ENCODE assay signal across 13 cellular contexts in the genomic region with DNA sequence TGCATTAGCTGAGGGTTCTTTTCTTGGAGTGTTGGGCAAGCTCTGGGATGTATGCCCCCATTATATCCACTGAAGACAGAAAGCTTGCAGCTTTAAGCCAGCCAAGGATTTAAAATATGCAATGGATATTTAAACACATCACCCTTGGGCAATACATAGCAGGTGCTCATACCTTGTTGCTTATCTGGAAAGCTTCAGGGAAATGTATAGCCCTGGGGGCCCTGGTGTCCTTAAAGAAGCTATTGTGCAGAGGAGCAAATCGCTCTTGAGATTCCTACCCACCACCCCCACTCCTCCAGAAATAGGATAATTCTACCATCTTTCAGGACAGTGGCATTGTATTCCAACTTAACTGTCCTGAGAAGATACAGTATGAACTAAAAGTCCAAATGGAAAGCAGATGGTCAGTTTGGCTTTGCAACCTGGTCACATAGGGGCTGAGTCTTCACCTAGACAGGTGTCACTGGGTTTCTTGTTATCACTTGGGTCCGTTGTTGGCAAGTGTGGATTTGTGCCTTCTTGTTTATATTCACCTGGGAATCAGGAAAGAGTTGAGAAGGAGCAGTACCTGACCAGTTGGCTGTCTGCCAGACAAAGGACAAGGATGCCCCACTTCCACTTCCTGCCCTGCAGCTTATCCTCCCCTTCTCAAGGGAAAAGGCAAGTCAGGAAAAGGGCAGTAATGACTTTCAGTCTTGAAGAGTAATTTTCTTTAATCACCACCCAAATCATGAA. TPM values are rescaled to one million over a fixed set of nuclear protein-coding genes. Genes with fewer than 3 reads are reported as not detected.
DNase-seq lines count a peak whose midpoint lies in the region; ATAC-seq and TF ChIP-seq lines count a peak whose summit lies in the region.
"Had no signal": no experiment of that assay in that cellular context is flagged by ENCODE, and none has a peak within 500 bp of the region (broad histone marks: within the 10 kb centered on the region; RNA-seq: fewer than 3 reads in every experiment).

No MANE protein-coding gene starts in this region.

- intact Hi-C loops in esophagus muscularis mucosa (cut with DNase I) (no loop called here), stomach (cut with DNase I; ENCODE audit: low total_unique reads) (no loop called here)

- H3K36me3 Mint-ChIP-seq in T-helper 17 cell (ENCODE audit: low read depth), result no peaks in the 10 kb centered on the region

- peak overlapping the region in 3 of 4 donors; percentile 8 to 35 (median 21) for H3K27ac ChIP-seq in esophagus muscularis mucosa (replicated peaks in 1 of 4)
- peak overlapping the region in 3 of 5 donors; percentile 2 to 67 (median 25) for H3K27ac ChIP-seq in stomach

- TF ChIP-seq CTCF in esophagus muscularis mucosa (IDR thresholded peaks at IDR 0.05) (no peak), stomach (IDR thresholded peaks at IDR 0.05) (no peak)

- H3K9me3 ChIP-seq in esophagus muscularis mucosa, result no peaks in the 10 kb centered on the region
- H3K9me3 ChIP-seq in stomach, result no peaks in the 10 kb centered on the region
- H3K9me3 ChIP-seq in T-helper 17 cell (ENCODE audit: control insufficient read depth, low read length, poor library complexity, severe bottlenecking), result no peaks in the 10 kb centered on the region

- peaks cover 5% of the 10 kb centered on the region for H3K27me3 Mint-ChIP-seq in T-helper 17 cell

- no peak for ATAC-seq in HG03439 (IDR thresholded peaks at IDR 0.05; ENCODE audit: unreplicated experiment)
- ATAC-seq in T-helper 17 cell, result no peak
- ATAC-seq: stimulated activated naive CD8-positive, alpha-beta T cell treated with anti-CD3 and anti-CD28 coated beads, Interleukin-15, amount 100 ng/mL, for 72 hours had no signal

- peaks cover 9% of the 10 kb centered on the region for H3K4me1 Mint-ChIP-seq in T-helper 17 cell

- no peak overlapping the region for H3K27ac Mint-ChIP-seq in T-helper 17 cell

- 68% methylated on average over 2 of the region's 2 CpGs for WGBS in esophagus muscularis mucosa
- 37 to 60% (median 41%) methylated on average over 2 of the region's 2 CpGs for WGBS in stomach, 5 donors

- H3K27me3 ChIP-seq in esophagus muscularis mucosa (no peaks in the 10 kb centered on the region), stomach (no peaks in the 10 kb centered on the region)

- H3K4me3 ChIP-seq in esophagus muscularis mucosa (peak overlapping the region in 2 of 4 donors; percentile 41 to 47), stomach (no peak overlapping the region)

- peak; percentile 42 for DNase-seq in NCI-H748 (lab: John Stamatoyannopoulos, UW; ENCODE audit: unreplicated experiment)
- no peak for DNase-seq in NCI-H748 treated with DMSO at 0.1 percent for 48 hours (lab: John Stamatoyannopoulos, UW)
- peak; percentile 66 for DNase-seq in NCI-H510A treated with DMSO at 0.1 percent for 48 hours (lab: John Stamatoyannopoulos, UW)
- DNase-seq in esophagus muscularis mucosa (ENCODE audit: extremely low spot score), result peak; percentile 34
- no peak for DNase-seq in stomach
- no peak for DNase-seq in iPS-NIHi7 (ENCODE audit: extremely low spot score)
- DNase-seq in T-helper 17 cell, result no peak
- DNase-seq: H9; occipital lobe; stimulated activated CD4-positive, alpha-beta T cell treated with anti-CD3 and anti-CD28 coated beads, Interleukin-1b, Interleukin-23, amount 100 ng/mL, for 48 hours had no signal

- TF ChIP-seq EP300 in esophagus muscularis mucosa (IDR thresholded peaks at IDR 0.05) (no peak), stomach (IDR thresholded peaks at IDR 0.05) (no peak)

- TF ChIP-seq POLR2A in esophagus muscularis mucosa (IDR thresholded peaks at IDR 0.05; ENCODE audit: low read depth) (no peak), stomach (IDR thresholded peaks at IDR 0.05) (no peak)

- H3K36me3 ChIP-seq in esophagus muscularis mucosa, result no peaks in the 10 kb centered on the region
- no peaks in the 10 kb centered on the region for H3K36me3 ChIP-seq in stomach

- H3K4me3 Mint-ChIP-seq in T-helper 17 cell, result no peak overlapping the region

- peaks cover 22 to 38% (median 34%) of the 10 kb centered on the region in 4 donors for H3K4me1 ChIP-seq in esophagus muscularis mucosa
- peaks cover 32 to 56% (median 49%) of the 10 kb centered on the region in 4 donors for H3K4me1 ChIP-seq in stomach

RNA-seq across cellular contexts. Expression of a gene that starts 3.4 kb away (rescaled TPM):
- total RNA-seq in esophagus muscularis mucosa (under 1 TPM in 1 of 4 donors, not detected in 3; 0.11 TPM), stomach (10 to 100 TPM in 1 of 5 donors, 1 to 10 TPM in 2, not detected in 2; 1.4 to 19.4 (median 2.8) TPM), T-helper 17 cell (not detected)
- polyA plus RNA-seq in stomach, result 1 to 10 TPM in 1 of 3 donors, under 1 TPM in 1, not detected in 1; 0.40 to 7.0 TPM
- total RNA-seq: epithelial cell of proximal tubule, H9, occipital lobe had no signal

RNA-seq across cellular contexts. Expression of a gene that starts 44.5 kb away (rescaled TPM):
- total RNA-seq in esophagus muscularis mucosa (10 to 100 TPM; 28.8 to 65.6 (median 38.9) TPM), stomach (100 to 1,000 TPM; 170 to 429 (median 221) TPM), T-helper 17 cell (100 to 1,000 TPM; 129 to 155 TPM)
- 1,000 to 10,000 TPM in 1 of 3 donors, 100 to 1,000 TPM in 1, 10 to 100 TPM in 1; 63.4 to 1,211 (median 106) TPM for polyA plus RNA-seq in stomach

RNA-seq across cellular contexts. Expression of a gene that starts 56.2 kb away (rescaled TPM):
- 10 to 100 TPM; 73.1 to 96.2 (median 87.4) TPM for total RNA-seq in esophagus muscularis mucosa
- 10 to 100 TPM in 4 of 5 donors, 1 to 10 TPM in 1; 7.5 to 36.6 (median 23.2) TPM for total RNA-seq in stomach
- polyA plus RNA-seq in stomach, result 10 to 100 TPM in 2 of 3 donors, 1 to 10 TPM in 1; 8.3 to 18.8 (median 16.0) TPM
- 10 to 100 TPM; 24.3 to 25.6 TPM for total RNA-seq in T-helper 17 cell

Comparison
In these comparisons a context has a peak if more than half of its experiments do, and no peak if none do; other contexts are left out.
1. DNase-seq: peak in NCI-H748 (single experiment), NCI-H510A treated with DMSO at 0.1 percent for 48 hours (single experiment) and esophagus muscularis mucosa (single experiment); none in NCI-H748 treated with DMSO at 0.1 percent for 48 hours (single experiment), stomach (single experiment), iPS-NIHi7 (single experiment) and T-helper 17 cell (0 of 3).